11 cellular contexts compared by ENCODE assay signal in genomic region chr3:129312021-129312639, GRCh38. TPM values are rescaled to one million over a fixed set of nuclear protein-coding genes. Genes with fewer than 3 reads are reported as not detected.
DNase-seq lines count a peak whose midpoint lies in the region; TF ChIP-seq lines count a peak whose summit lies in the region.
"Had no signal": no experiment of that assay in that cellular context is flagged by ENCODE, and none has a peak within 500 bp of the region (broad histone marks: within the 10 kb centered on the region; RNA-seq: fewer than 3 reads in every experiment).

No MANE protein-coding gene starts in this region.

- no peaks in the 10 kb centered on the region for H3K9me3 Mint-ChIP-seq in CD8-positive, alpha-beta memory T cell
- H3K9me3 Mint-ChIP-seq in brain, result peaks cover 0 to 4% (median 0%) of the 10 kb centered on the region in 5 experiments
- no peaks in the 10 kb centered on the region for H3K9me3 Mint-ChIP-seq in nephron
- H3K9me3 Mint-ChIP-seq: activated T-helper 2 cell treated with anti-CD3 and anti-CD28 coated beads, Interferon-gamma antibody, Interleukin-2, Interleukin-4, amounts not matched to agents 10 μg/mL and 5 μg/mL and 100 μg/mL, durations not matched to agents 14 hours and 24 hours and 36 hours had no signal

- H3K27ac ChIP-seq in CD8-positive, alpha-beta memory T cell (ENCODE audit: low read depth, low read length), result no peak overlapping the region

- no peak for TF ChIP-seq CTCF in NB4 (IDR thresholded peaks at IDR 0.05; ENCODE audit: low read depth, low read length)
- no peak for TF ChIP-seq CTCF in brain (conservative IDR thresholded peaks at IDR 0.05)
- TF ChIP-seq CTCF in nephron (IDR thresholded peaks at IDR 0.05; ENCODE audit: unreplicated experiment in 3 of 3), result no peak

- H3K4me1 ChIP-seq in CD8-positive, alpha-beta memory T cell (ENCODE audit: insufficient read depth, low read length), result peaks cover 20% of the 10 kb centered on the region

- no peak for TF ChIP-seq POLR2A in NB4 (IDR thresholded peaks at IDR 0.05; ENCODE audit: extremely low read depth, insufficient read length)

- CTCF ChIA-PET in CD8-positive, alpha-beta memory T cell (lab: Charles Lee), result interaction anchor here (1.0 to 2.9 kb wide), 3 partner anchors 66 to 342 kb away, joined by 3 to 9 read pairs (median 3); no protein-coding TSS in a partner anchor

- POLR2A ChIA-PET in CD8-positive, alpha-beta memory T cell (lab: Charles Lee), result interaction anchor here (1.6 to 5.5 kb wide), 2 partner anchors 33 to 150 kb away, joined by 3 to 55 read pairs; partner anchors contain the start of gene HMCES

- no peaks in the 10 kb centered on the region for H3K27me3 ChIP-seq in CD8-positive, alpha-beta memory T cell (ENCODE audit: insufficient read depth, low read length, poor library complexity, severe bottlenecking)

- DNase-seq in CD8-positive, alpha-beta memory T cell, result peak in 1 of 5 donors; percentile 27
- DNase-seq in NB4 (ENCODE audit: low read depth) (peak; percentile 14), NCI-H1417 treated with DMSO at 0.1 percent for 48 hours (lab: John Stamatoyannopoulos, UW) (no peak), NCI-H774 (lab: John Stamatoyannopoulos, UW) (no peak), ureter (ENCODE audit: low spot score) (no peak)
- DNase-seq: NCI-H1436 treated with DMSO at 0.1 percent for 48 hours; stimulated activated CD4-positive, alpha-beta T cell treated with anti-CD3 and anti-CD28 coated beads, Interleukin-4, amount 100 ng/mL, for 4 hours; stimulated activated naive CD4-positive, alpha-beta T cell treated with Interleukin-2 at 50 U/mL for 16 hours had no signal

- H3K27ac Mint-ChIP-seq in CD8-positive, alpha-beta memory T cell, result peak overlapping the region; percentile 36 to 92 (median 68)
- H3K27ac Mint-ChIP-seq in brain (peak overlapping the region in 2 of 5 experiments; percentile 11 to 14), nephron (no peak overlapping the region)

- peaks cover 21 to 36% (median 35%) of the 10 kb centered on the region in 3 donors for H3K4me1 Mint-ChIP-seq in CD8-positive, alpha-beta memory T cell
- H3K4me1 Mint-ChIP-seq in brain, result peaks cover 21% of the 10 kb centered on the region
- H3K4me1 Mint-ChIP-seq in nephron, result peaks cover 14% of the 10 kb centered on the region

- H3K36me3 Mint-ChIP-seq in CD8-positive, alpha-beta memory T cell, result peaks cover 0 to 4% (median 0%) of the 10 kb centered on the region in 3 donors
- H3K36me3 Mint-ChIP-seq in brain, result peaks cover 3% of the 10 kb centered on the region
- peaks cover 3% of the 10 kb centered on the region for H3K36me3 Mint-ChIP-seq in nephron (ENCODE audit: low read depth)

- peak overlapping the region in 2 of 7 donors; percentile 56 to 98 for H3K4me3 Mint-ChIP-seq in CD8-positive, alpha-beta memory T cell
- H3K4me3 Mint-ChIP-seq in brain (peak overlapping the region in 3 of 5 experiments; percentile 87 to 97 (median 95)), nephron (peak overlapping the region; percentile 9 to 99 (median 98))

- no peaks in the 10 kb centered on the region for H3K36me3 ChIP-seq in CD8-positive, alpha-beta memory T cell (ENCODE audit: insufficient read depth, low read length)

- H3K9me3 ChIP-seq in CD8-positive, alpha-beta memory T cell (ENCODE audit: low read length), result no peaks in the 10 kb centered on the region

- peaks cover 0 to 3% of the 10 kb centered on the region in 2 donors for H3K27me3 Mint-ChIP-seq in CD8-positive, alpha-beta memory T cell
- no peaks in the 10 kb centered on the region for H3K27me3 Mint-ChIP-seq in brain
- peaks cover 3% of the 10 kb centered on the region for H3K27me3 Mint-ChIP-seq in nephron (ENCODE audit: low read depth)

- no peak overlapping the region for H3K4me3 ChIP-seq in CD8-positive, alpha-beta memory T cell (ENCODE audit: low read length)
- H3K4me3 ChIP-seq in NB4 (ENCODE audit: low read depth, low read length), result no peak overlapping the region

RNA-seq across cellular contexts. Expression of gene HMCES, which starts 33.5 kb away (rescaled TPM):
- total RNA-seq in CD8-positive, alpha-beta memory T cell, result 10 to 100 TPM; 64.3 to 64.6 TPM
- 97.9 TPM for polyA plus RNA-seq in CD8-positive, alpha-beta memory T cell
- 84.2 TPM for polyA plus RNA-seq in brain (ENCODE audit: insufficient read depth, low read depth, low replicate concordance)
- total RNA-seq in ureter, result 32.2 TPM

Comparison
In these comparisons a context has a peak if more than half of its experiments do, and no peak if none do; other contexts are left out.
1. H3K27ac Mint-ChIP-seq: peak in CD8-positive, alpha-beta memory T cell (8 of 8); none in nephron (0 of 3).